11 cellular contexts compared by ENCODE assay signal in the genomic region with DNA sequence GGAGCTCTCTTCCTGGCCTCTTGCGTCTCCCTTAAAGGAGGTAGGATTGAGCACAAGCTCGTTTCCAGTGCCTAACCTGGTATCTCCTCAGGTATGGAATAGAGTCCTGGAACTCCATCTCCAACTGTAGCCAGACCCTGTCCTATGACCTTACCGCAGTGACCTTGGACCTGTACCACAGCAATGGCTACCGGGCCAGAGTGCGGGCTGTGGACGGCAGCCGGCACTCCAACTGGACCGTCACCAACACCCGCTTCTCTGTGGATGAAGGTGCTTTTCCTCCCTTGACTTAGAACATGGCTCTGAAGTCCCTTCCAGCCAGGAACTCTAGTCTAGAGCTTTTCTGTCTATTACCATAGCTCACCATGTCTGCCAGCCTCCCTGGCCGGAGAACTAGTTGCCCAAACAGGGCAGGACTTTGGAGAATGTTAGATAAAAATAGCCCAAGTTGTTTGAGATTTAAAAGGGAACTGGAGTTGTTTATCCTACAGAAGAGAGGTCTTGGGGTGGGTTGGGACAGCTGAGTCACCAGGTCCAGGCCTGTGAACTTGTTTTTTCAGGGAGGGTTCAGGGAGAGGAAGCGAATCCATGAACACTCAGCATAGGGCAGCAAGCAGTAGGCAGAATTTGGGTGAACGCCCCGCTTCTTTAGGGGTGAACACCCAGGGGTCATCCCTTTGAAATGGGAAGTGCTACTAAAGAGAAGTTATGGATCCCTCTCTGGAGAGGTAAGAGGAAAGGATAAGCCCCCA. TPM values are rescaled to one million over a fixed set of nuclear protein-coding genes. Genes with fewer than 3 reads are reported as not detected.
DNase-seq lines count a peak whose midpoint lies in the region; ATAC-seq and TF ChIP-seq lines count a peak whose summit lies in the region.
"Had no signal": no experiment of that assay in that cellular context is flagged by ENCODE, and none has a peak within 500 bp of the region (broad histone marks: within the 10 kb centered on the region; RNA-seq: fewer than 3 reads in every experiment).

No MANE protein-coding gene starts in this region.

- no peaks in the 10 kb centered on the region for H3K27me3 ChIP-seq in DOHH2 (ENCODE audit: control insufficient read depth, low read length)
- peaks cover 0 to 16% (median 3%) of the 10 kb centered on the region in 9 donors for H3K27me3 ChIP-seq in heart left ventricle
- peaks cover 8 to 22% (median 19%) of the 10 kb centered on the region in 3 donors for H3K27me3 ChIP-seq in gastrocnemius medialis
- H3K27me3 ChIP-seq in A673 (replicated peaks; ENCODE audit: insufficient read depth, low read depth, low read length, poor library complexity) = peaks cover 35% of the 10 kb centered on the region

- peak overlapping the region; percentile 82 for H3K27ac ChIP-seq in DOHH2 (ENCODE audit: low read depth, low read length)
- H3K27ac ChIP-seq in heart left ventricle = peak overlapping the region in 8 of 12 donors; percentile 13 to 99 (median 32)
- H3K27ac ChIP-seq in gastrocnemius medialis = peak overlapping the region in 1 of 4 donors; percentile 22
- H3K27ac ChIP-seq in A673 (ENCODE audit: low read depth, low read length, poor library complexity, severe bottlenecking) = no peak overlapping the region

- in situ Hi-C loops in gastrocnemius medialis (cut with MboI; ENCODE audit: low sequenced_read_pairs in 4 of 4) = no loop called here

- TF ChIP-seq CTCF in DOHH2 (IDR thresholded peaks at IDR 0.05; ENCODE audit: low read depth, low read length, poor library complexity, severe bottlenecking) (no peak), heart left ventricle (IDR thresholded peaks at IDR 0.05) (no peak), gastrocnemius medialis (IDR thresholded peaks at IDR 0.05 in 4 of 5, conservative IDR thresholded peaks at IDR 0.05 in 1 of 5) (no peak), A673 (conservative IDR thresholded peaks at IDR 0.05; ENCODE audit: low read depth, low read length) (no peak)

- no TSS peak for BruUV-seq in A673 (replicated peaks; lab: Mats Ljungman, UMichigan)

- TF ChIP-seq POLR2A in heart left ventricle (IDR thresholded peaks at IDR 0.05) (no peak), gastrocnemius medialis (IDR thresholded peaks at IDR 0.05) (no peak)

- no peaks in the 10 kb centered on the region; the same call in 1 of the 2 replicates for H4K20me1 ChIP-seq in DOHH2 (ENCODE audit: control insufficient read depth, insufficient read depth, low read depth, low read length)

- H3K4me3 ChIP-seq in DOHH2 (ENCODE audit: low read length) (peak overlapping the region; percentile 86), heart left ventricle (peak overlapping the region in 10 of 12 donors; percentile 4 to 85 (median 58)), gastrocnemius medialis (peak overlapping the region in 1 of 4 donors; percentile 47), A673 (ENCODE audit: low read depth, low read length, poor library complexity, severe bottlenecking) (no peak overlapping the region)
- H3K4me3 ChIP-seq: MG63, mucosa of descending colon had no signal

- H3K79me2 ChIP-seq in DOHH2 (ENCODE audit: control insufficient read depth, low read length) = peaks cover 74% of the 10 kb centered on the region

- H3K36me3 Mint-ChIP-seq in activated CD4-positive, alpha-beta memory T cell treated with anti-CD3 and anti-CD28 coated beads, Interleukin-2, amount 10 ng/mL, durations not matched to agents 7 days and 5 days (ENCODE audit: low read depth) = peaks cover 89% of the 10 kb centered on the region

- WGBS in heart left ventricle, 4 donors = 86 to 95% (median 90%) methylated on average over 13 of the region's 13 CpGs

- H3K4me3 Mint-ChIP-seq in activated CD4-positive, alpha-beta memory T cell treated with anti-CD3 and anti-CD28 coated beads, Interleukin-2, amount 10 ng/mL, durations not matched to agents 7 days and 5 days = peak overlapping the region; percentile 89

- peaks cover 94% of the 10 kb centered on the region for H3K4me1 ChIP-seq in DOHH2 (ENCODE audit: control insufficient read depth, low read length)
- peaks cover 0 to 79% (median 9%) of the 10 kb centered on the region in 12 donors for H3K4me1 ChIP-seq in heart left ventricle
- H3K4me1 ChIP-seq in gastrocnemius medialis = peaks cover 0 to 4% of the 10 kb centered on the region in 2 donors
- H3K4me1 ChIP-seq in A673 (ENCODE audit: insufficient read depth, low read length, poor library complexity, severe bottlenecking) = peaks cover 4% of the 10 kb centered on the region

- H3F3A ChIP-seq in DOHH2 (ENCODE audit: control insufficient read depth, insufficient read depth) = no peaks in the 10 kb centered on the region; the same call in 1 of the 2 replicates

- intact Hi-C loops in heart left ventricle (cut with DNase I) (loop anchor here in 1 of 10 donors (10.0 kb wide), 1 partner anchor 55 kb away; no protein-coding TSS in a partner anchor), gastrocnemius medialis (cut with DNase I; ENCODE audit: low total_unique reads) (no loop called here), A673 (cut with micrococcal nuclease; ENCODE audit: unreplicated experiment) (no loop called here)

- peak overlapping the region; percentile 91 for H3K4me2 ChIP-seq in DOHH2 (ENCODE audit: low read length)

- H3K27ac Mint-ChIP-seq in activated CD4-positive, alpha-beta memory T cell treated with anti-CD3 and anti-CD28 coated beads, Interleukin-2, amount 10 ng/mL, durations not matched to agents 7 days and 5 days = peak overlapping the region; percentile 67

- POLR2A ChIA-PET in activated CD4-positive, alpha-beta memory T cell treated with anti-CD3 and anti-CD28 coated beads, Interleukin-2, amount 10 ng/mL, durations not matched to agents 7 days and 5 days (lab: Charles Lee) = interaction anchor here (0.8 to 31.5 kb wide), 6 partner anchors 13 to 64 kb away, joined by 3 to 1195 read pairs (median 411); no protein-coding TSS in a partner anchor
- POLR2A ChIA-PET in A673 (lab: Charles Lee; ENCODE audit: low non-redundant PET) = no interaction called here

- no peak for DNase-seq in activated CD4-positive, alpha-beta memory T cell treated with anti-CD3 and anti-CD28 coated beads, Interleukin-2, amount 10 ng/mL, durations not matched to agents 7 days and 5 days
- peak in 1 of 5 donors; percentile 49 for DNase-seq in heart left ventricle
- DNase-seq in gastrocnemius medialis = peak in 1 of 2 donors; percentile 37
- no peak for DNase-seq in A673 (ENCODE audit: low spot score)
- no peak for DNase-seq in HK-2 (ENCODE audit: unreplicated experiment)
- no peak for DNase-seq in NCI-H2081 treated with DMSO at 0.1 percent for 48 hours (lab: John Stamatoyannopoulos, UW)
- DNase-seq: activated CD8-positive, alpha-beta memory T cell treated with anti-CD3 and anti-CD28 coated beads, Interleukin-2, amount 50 U/mL, for 4 hours; MG63; NCI-H526 treated with DMSO at 0.1 percent for 48 hours had no signal

- peak; percentile 2 to 49 (median 36) for ATAC-seq in heart left ventricle
- peak; percentile 19 to 31 for ATAC-seq in gastrocnemius medialis
- ATAC-seq: mucosa of descending colon had no signal

- H3K9me3 ChIP-seq in DOHH2 (ENCODE audit: control insufficient read depth, insufficient read depth, low read length) = no peaks in the 10 kb centered on the region
- no peaks in the 10 kb centered on the region for H3K9me3 ChIP-seq in heart left ventricle
- no peaks in the 10 kb centered on the region for H3K9me3 ChIP-seq in gastrocnemius medialis
- H3K9me3 ChIP-seq in A673 (ENCODE audit: low read depth, low read length, poor library complexity, severe bottlenecking) = no peaks in the 10 kb centered on the region
- H3K9me3 ChIP-seq: MG63, mucosa of descending colon had no signal

- H3K9me3 Mint-ChIP-seq in activated CD4-positive, alpha-beta memory T cell treated with anti-CD3 and anti-CD28 coated beads, Interleukin-2, amount 10 ng/mL, durations not matched to agents 7 days and 5 days = no peaks in the 10 kb centered on the region

- H3K36me3 ChIP-seq in DOHH2 (ENCODE audit: control insufficient read depth, low read length) (peaks cover 82% of the 10 kb centered on the region), heart left ventricle (peaks cover 0 to 72% (median 0%) of the 10 kb centered on the region in 9 donors), gastrocnemius medialis (no peaks in the 10 kb centered on the region), A673 (ENCODE audit: insufficient read depth, low read length, poor library complexity, severe bottlenecking) (no peaks in the 10 kb centered on the region)
- H3K36me3 ChIP-seq: MG63 had no signal

- no peaks in the 10 kb centered on the region for H3K9me2 ChIP-seq in DOHH2 (replicated peaks; ENCODE audit: control insufficient read depth, low read length)

- no peaks in the 10 kb centered on the region for H3K27me3 Mint-ChIP-seq in activated CD4-positive, alpha-beta memory T cell treated with anti-CD3 and anti-CD28 coated beads, Interleukin-2, amount 10 ng/mL, durations not matched to agents 7 days and 5 days

- CTCF ChIA-PET in activated CD4-positive, alpha-beta memory T cell treated with anti-CD3 and anti-CD28 coated beads, Interleukin-2, amount 10 ng/mL, durations not matched to agents 7 days and 5 days (lab: Charles Lee) = interaction anchor here (4.0 to 9.2 kb wide), 3 partner anchors 12 to 63 kb away, joined by 43 to 170 read pairs (median 111); no protein-coding TSS in a partner anchor
- CTCF ChIA-PET in A673 (lab: Charles Lee) = interaction anchor here (0.5 kb wide), 1 partner anchor 180 kb away, joined by 10 read pairs; no protein-coding TSS in a partner anchor

- H3K4me1 Mint-ChIP-seq in activated CD4-positive, alpha-beta memory T cell treated with anti-CD3 and anti-CD28 coated beads, Interleukin-2, amount 10 ng/mL, durations not matched to agents 7 days and 5 days = peaks cover 67% of the 10 kb centered on the region

RNA-seq across cellular contexts. Expression of a gene that starts 3.3 kb away (rescaled TPM):
- 100 to 1,000 TPM; 286 to 291 TPM for total RNA-seq in activated CD4-positive, alpha-beta memory T cell treated with anti-CD3 and anti-CD28 coated beads, Interleukin-2, amount 10 ng/mL, durations not matched to agents 7 days and 5 days
- total RNA-seq in heart left ventricle (10 to 100 TPM in 2 of 9 donors, 1 to 10 TPM in 7; 2.1 to 49.0 (median 6.3) TPM), gastrocnemius medialis (1 to 10 TPM in 3 of 4 donors, under 1 TPM in 1; 0.73 to 5.5 (median 2.2) TPM), A673 (2021) (not detected in 2 replicates)
- polyA plus RNA-seq in heart left ventricle = 1 to 10 TPM; 3.7 to 3.9 TPM

Comparison
In these comparisons a context has a peak if more than half of its experiments do, and no peak if none do; other contexts are left out.
1. RNA of a gene that starts 3.3 kb away (total RNA-seq): 286 to 291 TPM in activated CD4-positive, alpha-beta memory T cell treated with anti-CD3 and anti-CD28 coated beads, Interleukin-2, amount 10 ng/mL, durations not matched to agents 7 days and 5 days; 2.1 to 49.0 TPM in heart left ventricle, 0.73 to 5.5 TPM in gastrocnemius medialis and not detected in A673; every median in the first group is over 4 times any median in the second.